In the genomic region with DNA sequence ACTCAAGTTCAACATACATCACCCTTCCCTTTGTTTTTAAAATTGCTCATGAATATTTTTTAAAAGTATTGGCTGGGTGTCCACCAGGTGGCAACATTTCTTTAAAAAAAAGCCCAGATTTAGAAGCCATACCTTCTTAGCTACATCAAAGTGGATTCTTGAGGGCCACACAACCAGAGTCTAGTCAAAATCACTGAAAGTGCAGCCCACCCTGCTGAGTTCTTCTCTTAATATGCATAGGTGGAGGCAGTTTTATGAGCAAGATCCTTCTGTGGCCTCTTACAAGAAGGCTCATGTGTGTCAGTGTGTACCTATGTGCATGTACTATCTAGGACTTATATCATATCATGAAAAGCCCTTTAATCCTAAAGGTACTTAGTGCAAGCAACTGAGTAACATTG, we compare ENCODE assay signal across 8 cellular contexts. TPM values are rescaled to one million over a fixed set of nuclear protein-coding genes. Genes with fewer than 3 reads are reported as not detected.
DNase-seq lines count a peak whose midpoint lies in the region; ATAC-seq, FAIRE-seq and TF ChIP-seq lines count a peak whose summit lies in the region.

No MANE protein-coding gene starts in this region.

- H4K20me1 ChIP-seq in GM23248 (ENCODE audit: insufficient read depth) (no peaks in the 10 kb centered on the region), osteoblast (ENCODE audit: insufficient read depth, low read length) (no peaks in the 10 kb centered on the region)

- H2AFZ ChIP-seq in GM23248 = no peak overlapping the region
- no peak overlapping the region for H2AFZ ChIP-seq in osteoblast (ENCODE audit: low read length)

- no peaks in the 10 kb centered on the region for H3K79me2 ChIP-seq in GM23248 (ENCODE audit: insufficient read depth)
- H3K79me2 ChIP-seq in osteoblast (ENCODE audit: insufficient read depth, low read length) = no peaks in the 10 kb centered on the region

- peak; percentile 64 for TF ChIP-seq CTCF in osteoblast (IDR thresholded peaks at IDR 0.05; ENCODE audit: extremely low read depth, low read depth, low read length)

- H3K4me3 ChIP-seq in GM23248 = no peak overlapping the region
- H3K4me3 ChIP-seq in osteoblast (ENCODE audit: insufficient read depth, low read length) = no peak overlapping the region

- no peak overlapping the region for H3K9ac ChIP-seq in GM23248

- peaks cover 10% of the 10 kb centered on the region for H3K4me1 ChIP-seq in GM23248 (ENCODE audit: insufficient read depth)
- H3K4me1 ChIP-seq in osteoblast (ENCODE audit: insufficient read depth, low read length) = peaks cover 16% of the 10 kb centered on the region

- in situ Hi-C loops in GM23248 (cut with MboI) = loop anchor here (5.0 to 10.0 kb wide), 2 partner anchors 257 to 495 kb away; no protein-coding TSS in a partner anchor

- H3F3A ChIP-seq in GM23248 (ENCODE audit: insufficient read depth) = 0 out of 2 replicates have a peak, but pooled peaks cover 5% of the 10 kb centered on the region

- peak overlapping the region; percentile 44 for H3K4me2 ChIP-seq in GM23248 (ENCODE audit: unreplicated experiment)
- H3K4me2 ChIP-seq in osteoblast (ENCODE audit: insufficient read depth, low read length) = peak overlapping the region; percentile 52

- H3K9me3 ChIP-seq in GM23248 (ENCODE audit: low read depth) = no peaks in the 10 kb centered on the region
- no peaks in the 10 kb centered on the region for H3K9me3 ChIP-seq in osteoblast (ENCODE audit: low read depth, low read length)

- no peak for ATAC-seq in HG03196 (IDR thresholded peaks at IDR 0.05; ENCODE audit: unreplicated experiment)

- peak; percentile 43 for FAIRE-seq in endometrium (lab: Jason Lieb, UNC)

- H3K27me3 ChIP-seq in GM23248 (replicated peaks; ENCODE audit: insufficient read depth) (no peaks in the 10 kb centered on the region), osteoblast (ENCODE audit: insufficient read depth, low read length) (no peaks in the 10 kb centered on the region)

- no peaks in the 10 kb centered on the region for H3K9me2 ChIP-seq in GM23248 (ENCODE audit: insufficient read depth)

- DNase-seq in AML-193 (lab: John Stamatoyannopoulos, UW) (peak; percentile 10 to 21), GM23248 (peak; percentile 60), NCI-H82 treated with DMSO at 0.1 percent for 48 hours (lab: John Stamatoyannopoulos, UW; ENCODE audit: unreplicated experiment) (peak; percentile 45), osteoblast (ENCODE audit: insufficient read length, low spot score, missing footprints) (no peak)
- DNase-seq in NK-92 treated with Interleukin-12 subunit alpha and Interleukin-12 subunit beta, amount 100 ng/mL, for 24 hours (lab: John Stamatoyannopoulos, UW) = no peak
- no peak for DNase-seq in activated CD8-positive, alpha-beta memory T cell treated with anti-CD3 and anti-CD28 coated beads, Interleukin-2, amount 50 U/mL, for 48 hours

- no peaks in the 10 kb centered on the region for H3K36me3 ChIP-seq in GM23248 (ENCODE audit: low read depth)
- no peaks in the 10 kb centered on the region for H3K36me3 ChIP-seq in osteoblast (ENCODE audit: insufficient read depth, low read length)

- H3K27ac ChIP-seq in GM23248 (no peak overlapping the region), osteoblast (ENCODE audit: low read depth, low read length) (peak overlapping the region; percentile 47)

RNA-seq across cellular contexts. Expression of a gene that starts 16.9 kb away (rescaled TPM):
- 309 and 315 TPM in 2 replicates for total RNA-seq in GM23248 (2014; rRNA removed; shearing (Covaris generic))
- 265 TPM in 2 replicates for polyA plus RNA-seq in GM23248 (2016; fragmentation: Nextera tagmentation; extraction: Ambion mirVana)
- total RNA-seq in osteoblast = 204 and 219 TPM in 2 replicates

Comparison
In these comparisons a context has a peak if more than half of its experiments do, and no peak if none do; other contexts are left out.
1. DNase-seq: peak in AML-193 (2 of 2), GM23248 (single experiment) and NCI-H82 treated with DMSO at 0.1 percent for 48 hours (single experiment); none in osteoblast (single experiment), NK-92 treated with Interleukin-12 subunit alpha and Interleukin-12 subunit beta, amount 100 ng/mL, for 24 hours (single experiment) and activated CD8-positive, alpha-beta memory T cell treated with anti-CD3 and anti-CD28 coated beads, Interleukin-2, amount 50 U/mL, for 48 hours (single experiment).